ENCODE assay signal across 30 cellular contexts in genomic region chr4:97411352-97411751, GRCh38.
"Had no signal": no experiment of that assay in that cellular context is flagged by ENCODE, and none has a peak within 500 bp of the region (broad histone marks: within the 10 kb centered on the region; RNA-seq: fewer than 3 reads in every experiment).

No MANE protein-coding gene starts in this region.

- H3K27ac ChIP-seq: adrenal gland, brain microvascular endothelial cell, colonic mucosa, epithelial cell of prostate, esophagus squamous epithelium had no signal

- H3K4me1 Mint-ChIP-seq: activated CD4-positive, alpha-beta T cell treated with anti-CD3 and anti-CD28 coated beads for 36 hours; activated CD4-positive, alpha-beta T cell treated with anti-CD3 and anti-CD28 coated beads, Interleukin-2, amount 10 ng/mL, durations not matched to agents 24 days and 14 days; activated CD8-positive, alpha-beta memory T cell treated with anti-CD3 and anti-CD28 coated beads, Interleukin-2, amount 10 ng/mL, durations not matched to agents 7 days and 5 days; activated naive CD4-positive, alpha-beta T cell treated with anti-CD3 and anti-CD28 coated beads, Interleukin-2, amount 50 U/mL, for 24 hours; activated naive CD8-positive, alpha-beta T cell treated with anti-CD3 and anti-CD28 coated beads for 36 hours; activated naive CD8-positive, alpha-beta T cell treated with anti-CD3 and anti-CD28 coated beads, Interleukin-2, amount 50 U/mL, for 24 hours had no signal

- H3K27me3 ChIP-seq: adrenal gland, brain microvascular endothelial cell, colonic mucosa, esophagus squamous epithelium had no signal

- H3K36me3 Mint-ChIP-seq: activated CD4-positive, alpha-beta memory T cell treated with anti-CD3 and anti-CD28 coated beads for 36 hours; activated CD8-positive, alpha-beta memory T cell treated with anti-CD3 and anti-CD28 coated beads, Interleukin-2, amount 10 ng/mL, durations not matched to agents 7 days and 5 days; activated naive CD4-positive, alpha-beta T cell treated with anti-CD3 and anti-CD28 coated beads, Interleukin-2, amount 50 U/mL, for 24 hours; activated naive CD8-positive, alpha-beta T cell treated with anti-CD3 and anti-CD28 coated beads for 36 hours had no signal

- H3K27ac Mint-ChIP-seq: activated CD4-positive, alpha-beta memory T cell treated with anti-CD3 and anti-CD28 coated beads for 36 hours; activated CD4-positive, alpha-beta T cell treated with anti-CD3 and anti-CD28 coated beads for 36 hours; activated CD4-positive, alpha-beta T cell treated with anti-CD3 and anti-CD28 coated beads, Interleukin-2, amount 10 ng/mL, durations not matched to agents 24 days and 14 days; activated CD8-positive, alpha-beta memory T cell treated with anti-CD3 and anti-CD28 coated beads, Interleukin-2, amount 10 ng/mL, durations not matched to agents 7 days and 5 days; activated CD8-positive, alpha-beta T cell treated with anti-CD3 and anti-CD28 coated beads, Interleukin-2, amount 10 ng/mL, durations not matched to agents 7 days and 5 days; activated naive CD4-positive, alpha-beta T cell treated with anti-CD3 and anti-CD28 coated beads for 36 hours; activated naive CD4-positive, alpha-beta T cell treated with anti-CD3 and anti-CD28 coated beads, Interleukin-2, amount 50 U/mL, for 24 hours; activated naive CD8-positive, alpha-beta T cell treated with anti-CD3 and anti-CD28 coated beads for 36 hours; activated naive CD8-positive, alpha-beta T cell treated with anti-CD3 and anti-CD28 coated beads, Interleukin-2, amount 50 U/mL, for 24 hours; activated T-helper 1 cell treated with anti-CD3 and anti-CD28 coated beads, Interleukin-12 subunit alpha, Interleukin-12 subunit beta, Interleukin-2, Interleukin-4 antibody, amounts not matched to agents 30 ng/mL and 10 ng/mL and 1 ng/mL, durations not matched to agents 14 hours and 24 hours and 36 hours; activated T-helper 2 cell treated with anti-CD3 and anti-CD28 coated beads, Interferon-gamma antibody, Interleukin-2, Interleukin-4, amounts not matched to agents 10 μg/mL and 5 μg/mL and 100 μg/mL, durations not matched to agents 14 hours and 24 hours and 36 hours had no signal

- H3K4me3 ChIP-seq: adrenal gland, colonic mucosa, esophagus squamous epithelium had no signal

- DNase-seq: activated CD4-positive, alpha-beta memory T cell treated with anti-CD3 and anti-CD28 coated beads for 36 hours; activated CD4-positive, alpha-beta T cell treated with anti-CD3 and anti-CD28 coated beads for 36 hours; activated CD4-positive, alpha-beta T cell treated with anti-CD3 and anti-CD28 coated beads, Interleukin-2, amount 10 ng/mL, durations not matched to agents 24 days and 14 days; activated CD4-positive, CD25-positive, alpha-beta regulatory T cell; activated CD4-positive, CD25-positive, alpha-beta regulatory T cell treated with anti-CD3 and anti-CD28 coated beads, Interleukin-2, amount 50 U/mL, for 72 hours; activated CD8-positive, alpha-beta memory T cell treated with anti-CD3 and anti-CD28 coated beads, Interleukin-2, amount 10 ng/mL, durations not matched to agents 7 days and 5 days; activated CD8-positive, alpha-beta memory T cell treated with anti-CD3 and anti-CD28 coated beads, Interleukin-2, amount 50 U/mL, for 4 hours; activated CD8-positive, alpha-beta T cell treated with anti-CD3 and anti-CD28 coated beads, Interleukin-2, amount 10 ng/mL, durations not matched to agents 7 days and 5 days; activated effector memory CD4-positive, alpha-beta T cell treated with anti-CD3 and anti-CD28 coated beads, Interleukin-2, amount 50 U/mL, for 16 hours; activated naive CD4-positive, alpha-beta T cell treated with anti-CD3 and anti-CD28 coated beads for 36 hours; activated naive CD8-positive, alpha-beta T cell treated with anti-CD3 and anti-CD28 coated beads for 36 hours; activated naive CD8-positive, alpha-beta T cell treated with anti-CD3 and anti-CD28 coated beads, Interleukin-2, amount 50 U/mL, for 24 hours; activated T-cell treated with anti-CD3 and anti-CD28 coated beads, Interleukin-2, amount 50 U/mL, for 1 hour; activated T-cell treated with anti-CD3 and anti-CD28 coated beads, Interleukin-2, amount 50 U/mL, for 48 hours; adrenal gland; amygdala; aorta; brain microvascular endothelial cell; caudate nucleus; colonic mucosa; effector CD8-positive, alpha-beta T cell; esophagus squamous epithelium; glutamatergic neuron; T-helper 2 cell had no signal

- H3K27me3 Mint-ChIP-seq: activated CD4-positive, alpha-beta memory T cell treated with anti-CD3 and anti-CD28 coated beads for 36 hours; activated CD4-positive, alpha-beta T cell treated with anti-CD3 and anti-CD28 coated beads for 36 hours; activated CD4-positive, alpha-beta T cell treated with anti-CD3 and anti-CD28 coated beads, Interleukin-2, amount 10 ng/mL, durations not matched to agents 24 days and 14 days; activated CD8-positive, alpha-beta memory T cell treated with anti-CD3 and anti-CD28 coated beads, Interleukin-2, amount 10 ng/mL, durations not matched to agents 7 days and 5 days; activated naive CD4-positive, alpha-beta T cell treated with anti-CD3 and anti-CD28 coated beads, Interleukin-2, amount 50 U/mL, for 24 hours; activated naive CD8-positive, alpha-beta T cell treated with anti-CD3 and anti-CD28 coated beads for 36 hours; activated naive CD8-positive, alpha-beta T cell treated with anti-CD3 and anti-CD28 coated beads, Interleukin-2, amount 50 U/mL, for 24 hours had no signal

- ATAC-seq: activated CD4-positive, alpha-beta T cell treated with anti-CD3 and anti-CD28 coated beads for 36 hours; activated CD8-positive, alpha-beta memory T cell treated with anti-CD3 and anti-CD28 coated beads, Interleukin-2, amount 10 ng/mL, durations not matched to agents 7 days and 5 days; activated CD8-positive, alpha-beta T cell treated with anti-CD3 and anti-CD28 coated beads, Interleukin-2, amount 10 ng/mL, durations not matched to agents 7 days and 5 days; activated naive CD8-positive, alpha-beta T cell treated with anti-CD3 and anti-CD28 coated beads, Interleukin-2, amount 50 U/mL, for 24 hours had no signal

- H3K9me3 ChIP-seq: adrenal gland, colonic mucosa, esophagus squamous epithelium had no signal

- H3K4me3 Mint-ChIP-seq: activated CD4-positive, alpha-beta memory T cell treated with anti-CD3 and anti-CD28 coated beads for 36 hours; activated CD4-positive, alpha-beta T cell treated with anti-CD3 and anti-CD28 coated beads for 36 hours; activated CD4-positive, alpha-beta T cell treated with anti-CD3 and anti-CD28 coated beads, Interleukin-2, amount 10 ng/mL, durations not matched to agents 24 days and 14 days; activated CD8-positive, alpha-beta memory T cell treated with anti-CD3 and anti-CD28 coated beads, Interleukin-2, amount 10 ng/mL, durations not matched to agents 7 days and 5 days; activated CD8-positive, alpha-beta T cell treated with anti-CD3 and anti-CD28 coated beads, Interleukin-2, amount 10 ng/mL, durations not matched to agents 7 days and 5 days; activated naive CD4-positive, alpha-beta T cell treated with anti-CD3 and anti-CD28 coated beads for 36 hours; activated naive CD4-positive, alpha-beta T cell treated with anti-CD3 and anti-CD28 coated beads, Interleukin-2, amount 50 U/mL, for 24 hours; activated naive CD8-positive, alpha-beta T cell treated with anti-CD3 and anti-CD28 coated beads for 36 hours; activated naive CD8-positive, alpha-beta T cell treated with anti-CD3 and anti-CD28 coated beads, Interleukin-2, amount 50 U/mL, for 24 hours; activated T-helper 1 cell treated with anti-CD3 and anti-CD28 coated beads, Interleukin-12 subunit alpha, Interleukin-12 subunit beta, Interleukin-2, Interleukin-4 antibody, amounts not matched to agents 30 ng/mL and 10 ng/mL and 1 ng/mL, durations not matched to agents 14 hours and 24 hours and 36 hours had no signal

- H3K36me3 ChIP-seq: adrenal gland, brain microvascular endothelial cell, colonic mucosa, esophagus squamous epithelium had no signal

- FAIRE-seq: bronchial epithelial cell, endothelial cell of umbilical vein had no signal

- H3K4me1 ChIP-seq: adrenal gland, colonic mucosa, esophagus squamous epithelium had no signal

- H3K9me3 Mint-ChIP-seq: activated naive CD4-positive, alpha-beta T cell treated with anti-CD3 and anti-CD28 coated beads, Interleukin-2, amount 50 U/mL, for 24 hours had no signal
